11 cellular contexts compared by ENCODE assay signal in the genomic region with DNA sequence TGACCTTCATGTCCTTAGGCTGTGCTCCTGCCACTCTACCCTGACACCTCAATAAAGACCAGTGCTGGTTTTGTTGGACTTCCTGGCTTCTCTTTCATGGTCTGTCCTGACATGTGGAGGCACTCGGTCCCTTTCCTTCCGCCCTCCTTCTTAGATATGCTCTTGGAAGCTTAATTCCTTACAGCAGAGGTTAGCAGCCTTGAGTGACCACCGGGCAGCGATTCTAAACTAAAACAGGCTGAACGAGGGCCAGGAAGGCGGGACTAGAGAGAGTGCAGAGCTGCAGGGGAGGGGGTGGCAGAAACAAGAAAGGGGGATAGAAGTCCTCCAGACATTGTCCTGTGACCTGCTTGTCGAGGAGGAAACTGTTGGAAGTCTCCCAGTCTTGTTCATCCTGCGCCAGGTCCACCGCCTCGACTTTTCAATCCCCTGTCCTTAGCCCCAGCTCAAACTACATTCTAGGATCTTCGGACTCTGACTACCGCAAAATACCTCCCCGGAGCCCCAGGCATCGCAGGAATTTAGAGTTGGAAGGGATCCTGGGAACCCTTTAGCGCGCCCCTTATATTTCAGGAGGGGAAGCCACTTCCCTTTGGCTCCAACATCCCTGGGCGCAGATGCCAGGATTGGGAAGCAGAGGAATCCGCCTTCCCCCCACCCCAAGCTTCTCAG. TPM values are rescaled to one million over a fixed set of nuclear protein-coding genes. Genes with fewer than 3 reads are reported as not detected.
DNase-seq lines count a peak whose midpoint lies in the region; ATAC-seq and TF ChIP-seq lines count a peak whose summit lies in the region.
"Had no signal": no experiment of that assay in that cellular context is flagged by ENCODE, and none has a peak within 500 bp of the region (broad histone marks: within the 10 kb centered on the region; RNA-seq: fewer than 3 reads in every experiment).

No MANE protein-coding gene starts in this region.

- no peak for ATAC-seq in HG03565 (IDR thresholded peaks at IDR 0.05; ENCODE audit: unreplicated experiment)

- DNase-seq in ACHN (peak; percentile 91), fibroblast of peridontal ligament (ENCODE audit: extremely low read depth) (peak; percentile 64), ovary (peak in 3 of 5 donors; percentile 23 to 38 (median 26)), SK-N-DZ (ENCODE audit: low spot score) (no peak), inferior parietal cortex (ENCODE audit: extremely low spot score) (no peak), NCI-H146 (lab: John Stamatoyannopoulos, UW) (no peak)
- DNase-seq: DMS79, NCI-H446 had no signal

- H3K4me3 ChIP-seq in ovary, result peak overlapping the region; percentile 35

- H3K27me3 ChIP-seq in ovary, result no peaks in the 10 kb centered on the region

- TF ChIP-seq CTCF in ovary (IDR thresholded peaks at IDR 0.05), result no peak

- WGBS in ovary, 3 donors, result 2 to 4% (median 3%) methylated on average over 18 of the region's 18 CpGs

- H3K9me3 Mint-ChIP-seq in IgD-negative memory B cell, result no peaks in the 10 kb centered on the region

- no peak for TF ChIP-seq EP300 in ovary (IDR thresholded peaks at IDR 0.05)

- no peak for TF ChIP-seq POLR2A in ovary (IDR thresholded peaks at IDR 0.05)

- H3K27ac ChIP-seq in ovary, result peak overlapping the region in 1 of 2 donors; percentile 7
- H3K27ac ChIP-seq: epithelial cell of prostate had no signal

- H3K27ac Mint-ChIP-seq in IgD-negative memory B cell, result no peak overlapping the region

- H3K27me3 Mint-ChIP-seq in IgD-negative memory B cell, result peaks cover 26% of the 10 kb centered on the region

- H3K36me3 Mint-ChIP-seq in IgD-negative memory B cell, result no peaks in the 10 kb centered on the region

- H3K36me3 ChIP-seq in ovary, result no peaks in the 10 kb centered on the region

- in situ Hi-C loops in ACHN (cut with HindIII; ENCODE audit: low pct_ligation_motif_present, low pct_unique_long_range_greater_than_20kb, low sequenced_read_pairs), result loop anchor here (10.0 kb wide), 1 partner anchor 64 kb away; no protein-coding TSS in a partner anchor

- intact Hi-C loops in ovary (cut with DNase I), result no loop called here

- H3K4me1 ChIP-seq in ovary (ENCODE audit: insufficient read depth), result peaks cover 3% of the 10 kb centered on the region

- peak overlapping the region in 3 of 4 donors; percentile 25 to 55 (median 32) for H3K4me3 Mint-ChIP-seq in IgD-negative memory B cell

- H3K9me3 ChIP-seq in ovary, result no peaks in the 10 kb centered on the region

- H3K4me1 Mint-ChIP-seq in IgD-negative memory B cell, result peaks cover 6 to 19% (median 12%) of the 10 kb centered on the region in 3 donors

RNA-seq across cellular contexts. Expression of a gene that starts 1.2 kb away (rescaled TPM):
- polyA plus RNA-seq in IgD-negative memory B cell, result not detected
- total RNA-seq in ovary, result not detected
- not detected for polyA plus RNA-seq in ovary
- not detected in 2 replicates for polyA plus RNA-seq in SK-N-DZ (2014; cell fraction: cytosol; rRNA removed)
- not detected in 2 replicates for polyA plus RNA-seq in SK-N-DZ (2014; cell fraction: nucleus; rRNA removed)

RNA-seq across cellular contexts. Expression of a gene that starts 20.7 kb away (rescaled TPM):
- 19.8 TPM for polyA plus RNA-seq in IgD-negative memory B cell
- total RNA-seq in ovary, result 10 to 100 TPM; 59.0 to 98.4 (median 91.2) TPM
- polyA plus RNA-seq in ovary, result 10 to 100 TPM; 39.8 to 91.9 TPM
- polyA plus RNA-seq in SK-N-DZ (2014; cell fraction: cytosol; rRNA removed), result 53.3 and 56.4 TPM in 2 replicates
- polyA plus RNA-seq in SK-N-DZ (2014; cell fraction: nucleus; rRNA removed), result 228 and 233 TPM in 2 replicates

RNA-seq across cellular contexts. Expression of a gene that starts 45.9 kb away (rescaled TPM):
- polyA plus RNA-seq in IgD-negative memory B cell (0.94 TPM), ovary (1 to 10 TPM in 1 of 2 donors, not detected in 1; 1.7 TPM)
- total RNA-seq in ovary, result under 1 TPM; 0.13 to 0.81 (median 0.38) TPM
- polyA plus RNA-seq in SK-N-DZ (2014; cell fraction: cytosol; rRNA removed), result 0.09 and 0.36 TPM in 2 replicates
- 0.15 and 1.3 TPM in 2 replicates for polyA plus RNA-seq in SK-N-DZ (2014; cell fraction: nucleus; rRNA removed)

RNA-seq across cellular contexts. Expression of a gene that starts 56.9 kb away (rescaled TPM):
- polyA plus RNA-seq in IgD-negative memory B cell (0.59 TPM), ovary (10 to 100 TPM; 78.5 to 82.2 TPM)
- 100 to 1,000 TPM in 5 of 7 donors, 10 to 100 TPM in 2; 38.0 to 216 (median 156) TPM for total RNA-seq in ovary
- 5.1 and 8.2 TPM in 2 replicates for polyA plus RNA-seq in SK-N-DZ (2014; cell fraction: cytosol; rRNA removed)
- 5.6 and 24.8 TPM in 2 replicates for polyA plus RNA-seq in SK-N-DZ (2014; cell fraction: nucleus; rRNA removed)

Comparison
In these comparisons a context has a peak if more than half of its experiments do, and no peak if none do; other contexts are left out.
1. DNase-seq: peak in ACHN (single experiment), fibroblast of peridontal ligament (single experiment) and ovary (3 of 5); none in SK-N-DZ (single experiment), inferior parietal cortex (single experiment) and NCI-H146 (single experiment).